ENCODE assay signal across 22 cellular contexts in the genomic region with DNA sequence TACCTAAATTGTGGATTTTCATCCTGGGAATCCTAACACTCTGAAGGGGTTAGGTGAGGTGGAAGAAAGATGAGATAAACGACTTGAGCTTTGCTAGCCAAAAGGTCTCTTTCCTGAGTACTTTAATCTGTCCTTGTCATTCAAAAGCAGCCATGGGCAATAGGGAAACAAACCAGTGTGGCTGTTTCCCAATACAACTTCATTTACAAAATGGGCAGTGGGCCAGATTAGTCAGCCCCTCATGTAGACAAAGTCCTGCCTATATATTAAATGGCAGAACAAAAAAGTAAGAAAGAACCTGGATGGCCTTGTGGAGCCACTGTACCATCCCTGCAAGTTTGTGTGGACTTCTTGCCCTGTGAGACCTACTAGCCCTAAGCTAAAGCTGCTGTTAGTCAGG.
"Had no signal": no experiment of that assay in that cellular context is flagged by ENCODE, and none has a peak within 500 bp of the region (broad histone marks: within the 10 kb centered on the region; RNA-seq: fewer than 3 reads in every experiment).

No MANE protein-coding gene starts in this region.

- H3K4me1 Mint-ChIP-seq: activated CD8-positive, alpha-beta memory T cell treated with anti-CD3 and anti-CD28 coated beads, Interleukin-2, amount 10 ng/mL, durations not matched to agents 7 days and 5 days; activated naive CD4-positive, alpha-beta T cell treated with anti-CD3 and anti-CD28 coated beads, Interleukin-2, amount 50 U/mL, for 24 hours; brain had no signal

- H3K4me1 ChIP-seq: right lobe of liver, suprapubic skin, upper lobe of left lung had no signal

- H3K4me3 Mint-ChIP-seq: activated CD8-positive, alpha-beta memory T cell treated with anti-CD3 and anti-CD28 coated beads, Interleukin-2, amount 10 ng/mL, durations not matched to agents 7 days and 5 days; activated naive CD4-positive, alpha-beta T cell treated with anti-CD3 and anti-CD28 coated beads, Interleukin-2, amount 50 U/mL, for 24 hours; activated T-cell treated with anti-CD3 and anti-CD28 coated beads, Interleukin-2, amount 50 U/mL, for 24 hours; brain; naive thymus-derived CD4-positive, alpha-beta T cell; T-helper 2 cell treated with Interferon-gamma antibody and Interleukin-4, amounts not matched to agents 5 μg/mL and 100 μg/mL, for 36 hours had no signal

- H3K9me3 Mint-ChIP-seq: activated T-cell treated with anti-CD3 and anti-CD28 coated beads, Interleukin-2, amount 50 U/mL, for 24 hours had no signal

- H3K27ac ChIP-seq: dorsolateral prefrontal cortex, esophagus muscularis mucosa, right lobe of liver, suprapubic skin, upper lobe of left lung had no signal

- DNase-seq: activated CD4-positive, alpha-beta T cell treated with anti-CD3 and anti-CD28 coated beads, Interleukin-2, amount 50 U/mL, for 48 hours; activated CD4-positive, CD25-positive, alpha-beta regulatory T cell treated with anti-CD3 and anti-CD28 coated beads, Interleukin-2, amount 50 U/mL, for 72 hours; activated CD8-positive, alpha-beta memory T cell treated with anti-CD3 and anti-CD28 coated beads, Interleukin-2, amount 10 ng/mL, durations not matched to agents 7 days and 5 days; activated effector memory CD4-positive, alpha-beta T cell treated with Interleukin-2 at 50 U/mL for 16 hours; activated T-cell treated with anti-CD3 and anti-CD28 coated beads, Interleukin-2, amount 50 U/mL, for 24 hours; amniotic stem cell; dorsolateral prefrontal cortex; hippocampal formation; left colon; naive thymus-derived CD4-positive, alpha-beta T cell; right lobe of liver; stimulated activated CD4-positive, alpha-beta T cell treated with anti-CD3 and anti-CD28 coated beads, Interleukin-12 subunit alpha, Interleukin-12 subunit beta, amount 100 ng/mL, for 4 hours; stimulated activated CD4-positive, alpha-beta T cell treated with anti-CD3 and anti-CD28 coated beads, Interleukin-2, amount 100 ng/mL, for 48 hours; stimulated activated naive CD8-positive, alpha-beta T cell treated with anti-CD3 and anti-CD28 coated beads, Interleukin-15, Interleukin-2, amounts not matched to agents 100 U/mL and 50 U/mL, for 24 hours; SW 1271; upper lobe of left lung had no signal

- H3K36me3 ChIP-seq: esophagus muscularis mucosa, right lobe of liver, suprapubic skin, upper lobe of left lung had no signal

- H3K9me3 ChIP-seq: esophagus muscularis mucosa, right lobe of liver, suprapubic skin had no signal

- H3K4me3 ChIP-seq: dorsolateral prefrontal cortex, esophagus muscularis mucosa, lung, right lobe of liver, suprapubic skin, upper lobe of left lung had no signal

- ATAC-seq: activated CD8-positive, alpha-beta memory T cell treated with anti-CD3 and anti-CD28 coated beads, Interleukin-2, amount 10 ng/mL, durations not matched to agents 7 days and 5 days; left colon; naive thymus-derived CD4-positive, alpha-beta T cell; right lobe of liver; stimulated activated naive CD8-positive, alpha-beta T cell treated with anti-CD3 and anti-CD28 coated beads, Interleukin-15, Interleukin-2, amounts not matched to agents 100 U/mL and 50 U/mL, for 24 hours had no signal

- H3K27me3 ChIP-seq: esophagus muscularis mucosa, right lobe of liver, suprapubic skin, upper lobe of left lung had no signal

- H3K27me3 Mint-ChIP-seq: brain had no signal

- H3K36me3 Mint-ChIP-seq: activated CD8-positive, alpha-beta memory T cell treated with anti-CD3 and anti-CD28 coated beads, Interleukin-2, amount 10 ng/mL, durations not matched to agents 7 days and 5 days; activated naive CD4-positive, alpha-beta T cell treated with anti-CD3 and anti-CD28 coated beads, Interleukin-2, amount 50 U/mL, for 24 hours; brain had no signal

- H3K27ac Mint-ChIP-seq: activated CD8-positive, alpha-beta memory T cell treated with anti-CD3 and anti-CD28 coated beads, Interleukin-2, amount 10 ng/mL, durations not matched to agents 7 days and 5 days; activated naive CD4-positive, alpha-beta T cell treated with anti-CD3 and anti-CD28 coated beads, Interleukin-2, amount 50 U/mL, for 24 hours; activated T-cell treated with anti-CD3 and anti-CD28 coated beads, Interleukin-2, amount 50 U/mL, for 24 hours; brain; naive thymus-derived CD4-positive, alpha-beta T cell; T-helper 2 cell treated with Interferon-gamma antibody and Interleukin-4, amounts not matched to agents 5 μg/mL and 100 μg/mL, for 36 hours had no signal
